8 cellular contexts compared by ENCODE assay signal in genomic region chr20:38434310-38434741, GRCh38. TPM values are rescaled to one million over a fixed set of nuclear protein-coding genes. Genes with fewer than 3 reads are reported as not detected.
DNase-seq lines count a peak whose midpoint lies in the region; ATAC-seq and TF ChIP-seq lines count a peak whose summit lies in the region.

No MANE protein-coding gene starts in this region.

- no peak overlapping the region for H3K23ac ChIP-seq in trophoblast cell (ENCODE audit: low read length)

- H2BK120ac ChIP-seq in trophoblast cell (ENCODE audit: insufficient read depth, low read length, poor library complexity): no peak overlapping the region

- peak overlapping the region; percentile 99 for H3K4ac ChIP-seq in trophoblast cell (ENCODE audit: low read depth, low read length)

- H3K4me3 ChIP-seq in LNCaP clone FGC (ENCODE audit: low read depth, low read length): peak overlapping the region; percentile 97
- peak overlapping the region; percentile 90 for H3K4me3 ChIP-seq in trophoblast cell (ENCODE audit: low read depth, low read length)

- peak overlapping the region; percentile 74 for H3K27ac ChIP-seq in foreskin keratinocyte
- no peak overlapping the region for H3K27ac ChIP-seq in trophoblast cell (ENCODE audit: low read depth, low read length)

- H3K4me1 ChIP-seq in foreskin keratinocyte: no peaks in the 10 kb centered on the region
- peaks cover 5 to 12% of the 10 kb centered on the region in 2 experiments for H3K4me1 ChIP-seq in trophoblast cell (ENCODE audit: control insufficient read depth in 1 of 2, insufficient read depth in 2 of 2, low read length in 2 of 2)

- no peak overlapping the region for H4K91ac ChIP-seq in trophoblast cell (ENCODE audit: low read depth, low read length)

- DNase-seq in ELR (ENCODE audit: low read depth): peak; percentile 48
- DNase-seq in LNCaP clone FGC (ENCODE audit: low read depth): no peak
- DNase-seq in activated T-helper 1 cell treated with Interleukin-2 at 50 U/mL for 16 hours (ENCODE audit: low read depth): peak; percentile 2
- peak in 1 of 2 donors; percentile 16 for DNase-seq in foreskin keratinocyte
- DNase-seq in trophoblast cell: peak in 1 of 2 donors; percentile 12

- peak overlapping the region; percentile 82 for H3K4me2 ChIP-seq in trophoblast cell (ENCODE audit: low read length)

- H3K36me3 ChIP-seq in trophoblast cell (ENCODE audit: control insufficient read depth in 1 of 2, insufficient read depth in 2 of 2, low read length in 2 of 2): peaks cover 32 to 43% of the 10 kb centered on the region in 2 experiments

- peaks cover 25% of the 10 kb centered on the region for H3K79me2 ChIP-seq in trophoblast cell (ENCODE audit: control insufficient read depth, insufficient read depth, low read length, poor library complexity)

- H3K27me3 ChIP-seq in foreskin keratinocyte (no peaks in the 10 kb centered on the region), trophoblast cell (ENCODE audit: insufficient read depth, low read length) (no peaks in the 10 kb centered on the region)

- H4K8ac ChIP-seq in trophoblast cell (ENCODE audit: low read depth, low read length): no peak overlapping the region

- peak overlapping the region; percentile 89 for H3K9ac ChIP-seq in trophoblast cell (ENCODE audit: low read length)

- no peak overlapping the region for H3K18ac ChIP-seq in trophoblast cell (ENCODE audit: low read length)

- no peak overlapping the region for H2BK5ac ChIP-seq in trophoblast cell (ENCODE audit: low read depth, low read length, poor library complexity)

- H2BK12ac ChIP-seq in trophoblast cell (ENCODE audit: low read length): no peak overlapping the region

- no CpG with 5 or more reads among the region's 16 CpGs for WGBS in trophoblast cell (ENCODE audit: extremely low coverage, insufficient coverage, insufficient read length)

- peak overlapping the region; percentile 59 for H3K14ac ChIP-seq in trophoblast cell (ENCODE audit: low read length)

- ATAC-seq in foreskin keratinocyte: peak; percentile 20
- no peak for ATAC-seq in GM21526 (IDR thresholded peaks at IDR 0.05; ENCODE audit: low FRiP score, unreplicated experiment)
- no peak for ATAC-seq in HG03521 (IDR thresholded peaks at IDR 0.05; ENCODE audit: unreplicated experiment)
- no peak for ATAC-seq in HG03378 (IDR thresholded peaks at IDR 0.05; ENCODE audit: unreplicated experiment)

- no peak overlapping the region for H2AFZ ChIP-seq in trophoblast cell (ENCODE audit: insufficient read depth, low read length, poor library complexity)

- peaks cover 2% of the 10 kb centered on the region for H3K9me3 ChIP-seq in trophoblast cell (ENCODE audit: insufficient read depth, low read depth, low read length)

- H3K79me1 ChIP-seq in trophoblast cell (ENCODE audit: low read length): peaks cover 8% of the 10 kb centered on the region

- no peak overlapping the region for H2AK5ac ChIP-seq in trophoblast cell (ENCODE audit: low read length)

- 0 out of 2 replicates have a peak, but pooled peaks have one; percentile 7 for TF ChIP-seq CTCF in LNCaP clone FGC (IDR thresholded peaks at IDR 0.05; ENCODE audit: control insufficient read depth, extremely low read depth, insufficient read depth)
- TF ChIP-seq CTCF in foreskin keratinocyte (conservative IDR thresholded peaks at IDR 0.05): no peak

- H4K12ac ChIP-seq in trophoblast cell (ENCODE audit: low read depth, low read length): peak overlapping the region; percentile 55

RNA-seq across cellular contexts. Expression of gene SNHG17, which starts 0.8 kb away (rescaled TPM):
- total RNA-seq in foreskin keratinocyte: 30.6 and 46.9 TPM in 2 replicates
- polyA plus RNA-seq in foreskin keratinocyte: 59.1 and 101 TPM in 2 replicates
- polyA plus RNA-seq in trophoblast cell (2013): 44.8 and 45.5 TPM in 2 replicates

RNA-seq across cellular contexts. Expression of gene RALGAPB, which starts 38.3 kb away (rescaled TPM):
- total RNA-seq in foreskin keratinocyte: 25.9 and 30.9 TPM in 2 replicates
- 5.5 and 6.1 TPM in 2 replicates for polyA plus RNA-seq in foreskin keratinocyte
- polyA plus RNA-seq in trophoblast cell (2013): 32.2 and 33.1 TPM in 2 replicates
